ENCODE assay signal across 10 cellular contexts in the genomic region with DNA sequence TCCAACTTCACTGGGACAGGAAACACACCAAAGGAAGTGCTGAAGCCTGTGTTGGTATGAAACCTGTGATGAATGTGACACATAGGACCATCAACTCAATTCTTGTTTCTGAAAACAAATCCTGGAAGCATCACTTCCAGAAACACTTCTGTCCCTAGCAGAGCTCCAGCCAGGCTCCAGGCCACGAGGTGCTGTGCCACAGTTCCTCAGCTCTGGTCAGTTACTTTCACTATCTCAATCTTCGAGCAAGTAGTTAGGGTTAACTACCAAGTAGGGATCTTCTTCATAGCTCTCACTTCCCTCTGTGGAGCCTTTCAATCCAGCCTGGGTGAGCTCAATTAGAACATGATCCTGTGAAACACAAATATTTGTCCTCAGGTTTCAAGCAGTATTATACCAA. TPM values are rescaled to one million over a fixed set of nuclear protein-coding genes. Genes with fewer than 3 reads are reported as not detected.
DNase-seq lines count a peak whose midpoint lies in the region; ATAC-seq, FAIRE-seq and TF ChIP-seq lines count a peak whose summit lies in the region.
"Had no signal": no experiment of that assay in that cellular context is flagged by ENCODE, and none has a peak within 500 bp of the region (broad histone marks: within the 10 kb centered on the region; RNA-seq: fewer than 3 reads in every experiment).

No MANE protein-coding gene starts in this region.

- POLR2A ChIA-PET in activated CD4-positive, alpha-beta memory T cell treated with anti-CD3 and anti-CD28 coated beads for 36 hours (lab: Charles Lee), result interaction anchor here (1.7 kb wide), 1 partner anchor 20 kb away, joined by 3 read pairs; no protein-coding TSS in a partner anchor
- POLR2A ChIA-PET in OCI-LY7 (lab: Charles Lee), result interaction anchor here (0.7 to 1.4 kb wide), 3 partner anchors 15 to 55 kb away, joined by 3 read pairs; no protein-coding TSS in a partner anchor

- no peaks in the 10 kb centered on the region for H3K9me3 ChIP-seq in OCI-LY7 (ENCODE audit: low read length)
- H3K9me3 ChIP-seq: esophagus squamous epithelium had no signal

- H3K27me3 Mint-ChIP-seq in activated CD4-positive, alpha-beta memory T cell treated with anti-CD3 and anti-CD28 coated beads for 36 hours, result no peaks in the 10 kb centered on the region
- H3K27me3 Mint-ChIP-seq in osteocyte (ENCODE audit: unreplicated experiment), result no peaks in the 10 kb centered on the region

- H3K4me3 ChIP-seq in fibroblast of pulmonary artery (replicated peaks; ENCODE audit: low read depth, low read length) (no peak overlapping the region), OCI-LY7 (ENCODE audit: low read depth, low read length, poor library complexity, severe bottlenecking) (no peak overlapping the region)
- H3K4me3 ChIP-seq: esophagus squamous epithelium had no signal

- ATAC-seq in HG02571 (IDR thresholded peaks at IDR 0.05; ENCODE audit: unreplicated experiment), result no peak

- TF ChIP-seq CTCF in fibroblast of pulmonary artery (IDR thresholded peaks at IDR 0.05; ENCODE audit: low read length, missing control alignments) (no peak), osteocyte (IDR thresholded peaks at IDR 0.05) (no peak), OCI-LY7 (conservative IDR thresholded peaks at IDR 0.05; ENCODE audit: low read length) (no peak)

- H3K27ac Mint-ChIP-seq in activated CD4-positive, alpha-beta memory T cell treated with anti-CD3 and anti-CD28 coated beads for 36 hours, result peak overlapping the region; percentile 23
- peak overlapping the region; percentile 61 for H3K27ac Mint-ChIP-seq in osteocyte (ENCODE audit: unreplicated experiment)

- intact Hi-C loops in activated CD4-positive, alpha-beta memory T cell treated with anti-CD3 and anti-CD28 coated beads for 36 hours (cut with micrococcal nuclease), result no loop called here
- intact Hi-C loops in OCI-LY7 (cut with micrococcal nuclease; ENCODE audit: unreplicated experiment), result no loop called here

- no peaks in the 10 kb centered on the region for H3K9me3 Mint-ChIP-seq in activated CD4-positive, alpha-beta memory T cell treated with anti-CD3 and anti-CD28 coated beads for 36 hours
- H3K9me3 Mint-ChIP-seq in osteocyte (ENCODE audit: unreplicated experiment), result no peaks in the 10 kb centered on the region

- H3K4me1 Mint-ChIP-seq in activated CD4-positive, alpha-beta memory T cell treated with anti-CD3 and anti-CD28 coated beads for 36 hours (ENCODE audit: low read depth), result peaks cover 10% of the 10 kb centered on the region
- peaks cover 35% of the 10 kb centered on the region for H3K4me1 Mint-ChIP-seq in osteocyte (ENCODE audit: unreplicated experiment)

- FAIRE-seq in GM19239 (lab: Jason Lieb, UNC), result peak; percentile 79

- H3K9me2 ChIP-seq in OCI-LY7 (ENCODE audit: insufficient read depth, low read length), result no peaks in the 10 kb centered on the region

- DNase-seq in GM19239 (ENCODE audit: insufficient read length, low spot score), result no peak
- no peak for DNase-seq in activated CD4-positive, alpha-beta memory T cell treated with anti-CD3 and anti-CD28 coated beads for 36 hours
- DNase-seq in fibroblast of pulmonary artery (ENCODE audit: low read depth), result peak; percentile 10
- peak; percentile 44 for DNase-seq in osteocyte (ENCODE audit: extremely low spot score, unreplicated experiment)
- DNase-seq in OCI-LY7 (ENCODE audit: low spot score), result no peak
- DNase-seq in GM03348 (ENCODE audit: low spot score), result no peak
- DNase-seq in C1 segment of cervical spinal cord (lab: John Stamatoyannopoulos, UW), result no peak
- DNase-seq: esophagus squamous epithelium, NCI-H510A treated with DMSO at 0.1 percent for 48 hours had no signal

- peaks cover 6% of the 10 kb centered on the region for H3K4me1 ChIP-seq in OCI-LY7 (ENCODE audit: insufficient read depth, low read length, poor library complexity, severe bottlenecking)

- BruUV-seq in OCI-LY7 (replicated peaks; lab: Mats Ljungman, UMichigan), result no TSS peak

- H3K4me2 ChIP-seq in OCI-LY7 (ENCODE audit: low read length), result no peak overlapping the region

- H3K36me3 Mint-ChIP-seq in activated CD4-positive, alpha-beta memory T cell treated with anti-CD3 and anti-CD28 coated beads for 36 hours, result peaks cover 48% of the 10 kb centered on the region
- H3K36me3 Mint-ChIP-seq in osteocyte (ENCODE audit: unreplicated experiment), result peaks cover 20% of the 10 kb centered on the region

- peaks cover 77% of the 10 kb centered on the region for H3K36me3 ChIP-seq in OCI-LY7 (ENCODE audit: insufficient read depth, low read length)

- H2AFZ ChIP-seq in OCI-LY7 (ENCODE audit: low read length), result no peak overlapping the region

- H3K79me2 ChIP-seq in OCI-LY7 (ENCODE audit: insufficient read depth, low read depth, low read length), result no peaks in the 10 kb centered on the region

- H3K4me3 Mint-ChIP-seq in activated CD4-positive, alpha-beta memory T cell treated with anti-CD3 and anti-CD28 coated beads for 36 hours, result no peak overlapping the region
- peak overlapping the region; percentile 2 for H3K4me3 Mint-ChIP-seq in osteocyte (ENCODE audit: unreplicated experiment)

- H4K20me1 ChIP-seq in OCI-LY7 (ENCODE audit: insufficient read depth, low read length), result no peaks in the 10 kb centered on the region

- CTCF ChIA-PET in activated CD4-positive, alpha-beta memory T cell treated with anti-CD3 and anti-CD28 coated beads for 36 hours (lab: Charles Lee), result interaction anchor here (1.1 to 1.8 kb wide), 2 partner anchors 43 to 74 kb away, joined by 3 to 10 read pairs; no protein-coding TSS in a partner anchor
- CTCF ChIA-PET in OCI-LY7 (lab: Charles Lee; ENCODE audit: unreplicated experiment), result no interaction called here

- H3K27ac ChIP-seq in OCI-LY7 (ENCODE audit: low read depth, low read length, poor library complexity, severe bottlenecking), result no peak overlapping the region

RNA-seq across cellular contexts. Expression of gene LCT, which starts 3.6 kb away (rescaled TPM):
- under 1 TPM; 0.02 to 0.05 TPM for total RNA-seq in activated CD4-positive, alpha-beta memory T cell treated with anti-CD3 and anti-CD28 coated beads for 36 hours
- total RNA-seq in osteocyte, result not detected in 2 replicates
- total RNA-seq in OCI-LY7 (2014; rRNA removed; shearing (Covaris generic)), result 0.18 and 0.54 TPM in 2 replicates
- 0.09 and 0.15 TPM in 2 replicates for total RNA-seq in OCI-LY7 (2022)

RNA-seq across cellular contexts. Expression of gene MCM6, which starts 35.6 kb away (rescaled TPM):
- total RNA-seq in activated CD4-positive, alpha-beta memory T cell treated with anti-CD3 and anti-CD28 coated beads for 36 hours, result 100 to 1,000 TPM; 280 to 284 TPM
- 26.2 and 28.3 TPM in 2 replicates for total RNA-seq in osteocyte
- 61.2 and 66.1 TPM in 2 replicates for total RNA-seq in OCI-LY7 (2014; rRNA removed; shearing (Covaris generic))
- 171 and 177 TPM in 2 replicates for total RNA-seq in OCI-LY7 (2022)

Comparison
In these comparisons a context has a peak if more than half of its experiments do, and no peak if none do; other contexts are left out.
1. DNase-seq: peak in fibroblast of pulmonary artery (single experiment) and osteocyte (single experiment); none in GM19239 (single experiment), activated CD4-positive, alpha-beta memory T cell treated with anti-CD3 and anti-CD28 coated beads for 36 hours (single experiment), OCI-LY7 (single experiment), GM03348 (single experiment) and C1 segment of cervical spinal cord (0 of 14).